ENCODE assay signal across 29 cellular contexts in the genomic region with DNA sequence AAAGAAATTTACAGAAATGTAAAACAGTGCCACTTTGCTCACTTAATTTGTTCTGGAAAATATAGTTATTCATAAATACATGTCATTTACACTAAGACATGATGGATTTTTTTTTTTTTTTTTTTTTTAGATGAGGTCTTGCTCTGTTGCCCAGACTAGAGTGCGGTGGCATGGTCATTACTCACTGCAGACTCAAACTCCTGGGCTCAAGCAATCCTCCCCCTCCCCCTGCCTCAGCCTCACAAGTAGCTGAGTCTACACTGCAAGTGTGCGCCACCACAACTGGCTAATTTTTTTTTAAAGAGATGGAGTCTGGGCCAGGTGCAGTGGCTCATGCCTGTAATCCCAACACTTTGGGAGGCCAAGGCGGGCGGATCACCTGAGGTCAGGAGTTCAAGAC.
DNase-seq lines count a peak whose midpoint lies in the region; ATAC-seq lines count a peak whose summit lies in the region.
"Had no signal": no experiment of that assay in that cellular context is flagged by ENCODE, and none has a peak within 500 bp of the region (broad histone marks: within the 10 kb centered on the region; RNA-seq: fewer than 3 reads in every experiment).

No MANE protein-coding gene starts in this region.

- DNase-seq in ACHN (peak; percentile 86), Caki2 (ENCODE audit: low read depth) (peak; percentile 44), amniotic epithelial cell (ENCODE audit: low read depth) (peak; percentile 32), kidney glomerular epithelial cell (lab: John Stamatoyannopoulos, UW) (peak; percentile 33), NCI-H1105 treated with DMSO at 0.1 percent for 48 hours (lab: John Stamatoyannopoulos, UW) (no peak), HuH-7 (ENCODE audit: low spot score) (no peak)
- DNase-seq: activated B cell treated with CpG ODN at 0.5 μM for 24 hours; activated CD4-positive, alpha-beta T cell treated with anti-CD3 and anti-CD28 coated beads, Interleukin-2, amount 10 ng/mL, durations not matched to agents 7 days and 5 days; activated naive CD4-positive, alpha-beta T cell treated with anti-CD3 and anti-CD28 coated beads for 36 hours; amniotic stem cell; brain microvascular endothelial cell; Caco-2; DMS79; GDM1; islet precursor cell; naive B cell; NCI-H1105; NCI-H187 treated with DMSO at 0.1 percent for 48 hours; NCI-H2171; NCI-H510A; nucleus accumbens; SJCRH30; stimulated activated CD4-positive, alpha-beta T cell treated with anti-CD3 and anti-CD28 coated beads, Interleukin-4, amount 100 ng/mL, for 4 hours; stimulated activated naive B cell treated with anti-CD40 and anti-IgM and Interleukin-4, amounts not matched to agents 10 μg/mL and 1 μg/mL and 100 μg/mL, for 72 hours; SW 1271; T-helper 9 cell; upper lobe of left lung had no signal

- in situ Hi-C loops in ACHN (cut with HindIII; ENCODE audit: low pct_ligation_motif_present, low pct_unique_long_range_greater_than_20kb, low sequenced_read_pairs), result no loop called here
- in situ Hi-C loops in Caki2 (cut with HindIII; ENCODE audit: low pct_unique_long_range_greater_than_20kb, low sequenced_read_pairs), result no loop called here

- ATAC-seq in GM18870 (IDR thresholded peaks at IDR 0.05; ENCODE audit: unreplicated experiment), result no peak
- ATAC-seq: K562; stimulated activated naive B cell treated with anti-CD40 and anti-IgM and Interleukin-4, amounts not matched to agents 10 μg/mL and 1 μg/mL and 100 μg/mL, for 72 hours had no signal

Comparison
In these comparisons a context has a peak if more than half of its experiments do, and no peak if none do; other contexts are left out.
1. DNase-seq: peak in ACHN (single experiment), Caki2 (single experiment), amniotic epithelial cell (single experiment) and kidney glomerular epithelial cell (single experiment); none in NCI-H1105 treated with DMSO at 0.1 percent for 48 hours (single experiment) and HuH-7 (single experiment).